In genomic region chr11:111413849-111414248, GRCh38 we compare ENCODE assay signal across 18 cellular contexts. TPM values are rescaled to one million over a fixed set of nuclear protein-coding genes. Genes with fewer than 3 reads are reported as not detected.
A peak's percentile ranks its signal among the peaks of the same experiment; 100 is the strongest.
DNase-seq lines count a peak whose midpoint lies in the region; ATAC-seq, FAIRE-seq and TF ChIP-seq lines count a peak whose summit lies in the region.
"Had no signal": no experiment of that assay in that cellular context is flagged by ENCODE, and none has a peak within 500 bp of the region (broad histone marks: within the 10 kb centered on the region; RNA-seq: fewer than 3 reads in every experiment).

No MANE protein-coding gene starts in this region.

- H3K4me3 ChIP-seq in OCI-LY1 (ENCODE audit: low read depth, low read length, poor library complexity, severe bottlenecking) = peak overlapping the region; percentile 40
- H3K4me3 ChIP-seq: gastroesophageal sphincter, lower lobe of right lung had no signal

- no peaks in the 10 kb centered on the region for H3K9me3 ChIP-seq in OCI-LY1 (ENCODE audit: low read length)
- H3K9me3 ChIP-seq: gastroesophageal sphincter, lower lobe of right lung had no signal

- no peaks in the 10 kb centered on the region for H3K36me3 ChIP-seq in OCI-LY1 (ENCODE audit: insufficient read depth, low read length)
- H3K36me3 ChIP-seq: gastroesophageal sphincter, lower lobe of right lung had no signal

- no peak for DNase-seq in GM12891 (ENCODE audit: insufficient read length, low spot score)
- DNase-seq in activated naive CD4-positive, alpha-beta T cell treated with anti-CD3 and anti-CD28 coated beads, Interleukin-2, amount 50 U/mL, for 72 hours (ENCODE audit: low spot score in 2 of 2) = no peak
- DNase-seq in stimulated activated CD4-positive, alpha-beta T cell treated with anti-CD3 and anti-CD28 coated beads, Interleukin-4, amount 100 ng/mL, for 24 hours = peak; percentile 66
- DNase-seq in activated gamma-delta T cell (lab: John Stamatoyannopoulos, UW) = no peak
- DNase-seq in kidney glomerular epithelial cell (lab: John Stamatoyannopoulos, UW) = no peak
- DNase-seq in GM19240 (ENCODE audit: insufficient read length, low spot score) = no peak
- DNase-seq in NCI-H2171 (lab: John Stamatoyannopoulos, UW) = no peak
- DNase-seq: DMS53, H7, lower lobe of right lung, NCI-H2081 treated with DMSO at 0.1 percent for 48 hours, NCI-H69 had no signal

- peaks cover 100% of the 10 kb centered on the region for H3K4me1 ChIP-seq in OCI-LY1 (ENCODE audit: insufficient read depth, low read length, severe bottlenecking)

- H4K20me1 ChIP-seq in OCI-LY1 (ENCODE audit: insufficient read depth, low read length) = no peaks in the 10 kb centered on the region

- H3F3A ChIP-seq in OCI-LY1 (ENCODE audit: insufficient read depth, low read length) = peaks cover 25% of the 10 kb centered on the region; the same call in 1 of the 2 replicates

- H3K9me2 ChIP-seq in OCI-LY1 (ENCODE audit: low read depth, low read length) = no peaks in the 10 kb centered on the region

- H3K4me2 ChIP-seq in OCI-LY1 (ENCODE audit: low read length) = peak overlapping the region; percentile 66

- H2AFZ ChIP-seq in OCI-LY1 (ENCODE audit: low read length) = no peak overlapping the region

- peak; percentile 97 for FAIRE-seq in GM12891 (lab: Jason Lieb, UNC)
- FAIRE-seq: endothelial cell of umbilical vein had no signal

- H3K27ac ChIP-seq in OCI-LY1 (ENCODE audit: low read depth, low read length, poor library complexity, severe bottlenecking) = peak overlapping the region; percentile 98
- H3K27ac ChIP-seq: C4-2B, gastroesophageal sphincter, lower lobe of right lung had no signal

- ATAC-seq in activated naive CD4-positive, alpha-beta T cell treated with anti-CD3 and anti-CD28 coated beads, Interleukin-2, amount 50 U/mL, for 72 hours = peak; percentile 78 to 81
- ATAC-seq: gastroesophageal sphincter, lower lobe of right lung had no signal

- H3K9me3 Mint-ChIP-seq in activated naive CD4-positive, alpha-beta T cell treated with anti-CD3 and anti-CD28 coated beads, Interleukin-2, amount 50 U/mL, for 72 hours = peaks cover under 1 to 15% of the 10 kb centered on the region in 2 donors
- H3K9me3 Mint-ChIP-seq: nephron had no signal

- no peaks in the 10 kb centered on the region for H3K79me2 ChIP-seq in OCI-LY1 (ENCODE audit: insufficient read depth, low read length)

- H3K9ac ChIP-seq in OCI-LY1 (ENCODE audit: low read length) = peak overlapping the region; percentile 79

- no peak for TF ChIP-seq POLR2A in GM12891 (IDR thresholded peaks at IDR 0.05; ENCODE audit: low read depth, low read length)

- H3K27ac Mint-ChIP-seq in activated naive CD4-positive, alpha-beta T cell treated with anti-CD3 and anti-CD28 coated beads, Interleukin-2, amount 50 U/mL, for 72 hours = peak overlapping the region in 1 of 2 donors; percentile 67
- H3K27ac Mint-ChIP-seq: nephron had no signal

- TF ChIP-seq CTCF in OCI-LY1 (IDR thresholded peaks at IDR 0.05; ENCODE audit: low read length) = no peak

- H3K27me3 ChIP-seq in OCI-LY1 (ENCODE audit: insufficient read depth, low read length) = no peaks in the 10 kb centered on the region
- H3K27me3 ChIP-seq: gastroesophageal sphincter had no signal

- H3K36me3 Mint-ChIP-seq in activated naive CD4-positive, alpha-beta T cell treated with anti-CD3 and anti-CD28 coated beads, Interleukin-2, amount 50 U/mL, for 72 hours = no peaks in the 10 kb centered on the region

TF ChIP-seq in GM12891, 5 proteins besides CTCF, POLR2A, EP300 and RAD21:
- TF ChIP-seq POLR2AphosphoS5 (IDR thresholded peaks at IDR 0.05; ENCODE audit: low read depth, low read length) = 0 out of 2 replicates have a peak, but pooled peaks have one; percentile 14
- no peak for TF ChIP-seq POU2F2 (IDR thresholded peaks at IDR 0.05; ENCODE audit: low read depth, low read length)
- no peak for TF ChIP-seq PAX5 (IDR thresholded peaks at IDR 0.05; ENCODE audit: insufficient read depth, low read length, severe bottlenecking)

RNA-seq across cellular contexts. Expression of gene POU2AF1, which starts 34.8 kb away (rescaled TPM):
- polyA plus RNA-seq in GM12891 (2012; ENCODE audit: low read depth, missing spikeins) = 136 TPM
- 10 to 100 TPM in 1 of 2 donors, 1 to 10 TPM in 1; 3.2 to 11.0 TPM for total RNA-seq in activated naive CD4-positive, alpha-beta T cell treated with anti-CD3 and anti-CD28 coated beads, Interleukin-2, amount 50 U/mL, for 72 hours
- total RNA-seq: endothelial cell of umbilical vein, H7, RPMI7951 had no signal
- polyA plus RNA-seq: endothelial cell of umbilical vein had no signal
